In genomic region chr2:84629550-84629949, GRCh38 we compare ENCODE assay signal across 3 cellular contexts.
"Had no signal": no experiment of that assay in that cellular context is flagged by ENCODE, and none has a peak within 500 bp of the region (broad histone marks: within the 10 kb centered on the region; RNA-seq: fewer than 3 reads in every experiment).

No MANE protein-coding gene starts in this region.

- H3K4me3 ChIP-seq: GM12878 had no signal

- DNase-seq: GDM1, GF-D8 had no signal

- ATAC-seq: GM12878 had no signal
